ENCODE assay signal across 30 cellular contexts in the genomic region with DNA sequence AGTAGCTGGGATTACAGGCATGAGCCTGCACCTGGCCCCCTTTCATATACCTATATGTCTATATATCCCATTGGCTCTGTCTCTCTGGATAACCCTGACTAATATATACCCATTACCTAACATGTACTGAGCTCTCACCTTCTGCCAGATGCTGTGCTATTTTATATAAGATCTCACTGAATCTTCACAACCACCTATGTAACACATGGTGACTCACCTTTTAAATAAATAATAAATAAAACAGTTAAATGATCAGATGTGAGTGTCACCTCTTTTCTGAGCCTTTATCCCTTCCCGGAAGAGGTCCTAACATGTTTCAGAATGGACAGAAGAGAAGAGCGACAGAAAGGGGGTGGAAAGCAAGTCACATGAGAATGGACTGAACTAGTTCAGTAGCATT.
"Had no signal": no experiment of that assay in that cellular context is flagged by ENCODE, and none has a peak within 500 bp of the region (broad histone marks: within the 10 kb centered on the region; RNA-seq: fewer than 3 reads in every experiment).

No MANE protein-coding gene starts in this region.

- H3K36me3 Mint-ChIP-seq: activated naive CD4-positive, alpha-beta T cell treated with anti-CD3 and anti-CD28 coated beads, Interleukin-2, amount 50 U/mL, for 24 hours; activated naive CD8-positive, alpha-beta T cell treated with anti-CD3 and anti-CD28 coated beads, Interleukin-2, amount 10 ng/mL, durations not matched to agents 7 days and 5 days had no signal

- H3K27ac ChIP-seq: ascending aorta, PC-9, SJCRH30, SK-N-MC, WERI-Rb-1 had no signal

- ATAC-seq: activated T-cell treated with anti-CD3 and anti-CD28 coated beads, Interleukin-2, amount 50 U/mL, for 72 hours; activated T-helper 17 cell treated with anti-CD3 and anti-CD28 coated beads, Interleukin-2, amount 50 U/mL, for 72 hours had no signal

- H3K4me3 ChIP-seq: ascending aorta, PC-9, SJCRH30, SK-N-MC had no signal

- H3K27ac Mint-ChIP-seq: activated CD4-positive, alpha-beta memory T cell treated with anti-CD3 and anti-CD28 coated beads, Interleukin-2, amount 10 ng/mL, durations not matched to agents 7 days and 5 days; activated naive CD4-positive, alpha-beta T cell treated with anti-CD3 and anti-CD28 coated beads, Interleukin-2, amount 50 U/mL, for 24 hours; activated naive CD8-positive, alpha-beta T cell treated with anti-CD3 and anti-CD28 coated beads, Interleukin-2, amount 10 ng/mL, durations not matched to agents 7 days and 5 days; activated T-cell treated with anti-CD3 and anti-CD28 coated beads, Interleukin-2, amount 50 U/mL, for 72 hours; activated T-helper 17 cell treated with anti-CD3 and anti-CD28 coated beads, Interleukin-2, amount 50 U/mL, for 72 hours had no signal

- H3K4me3 Mint-ChIP-seq: activated CD4-positive, alpha-beta memory T cell treated with anti-CD3 and anti-CD28 coated beads, Interleukin-2, amount 10 ng/mL, durations not matched to agents 7 days and 5 days; activated naive CD4-positive, alpha-beta T cell treated with anti-CD3 and anti-CD28 coated beads, Interleukin-2, amount 50 U/mL, for 24 hours; activated naive CD8-positive, alpha-beta T cell treated with anti-CD3 and anti-CD28 coated beads, Interleukin-2, amount 10 ng/mL, durations not matched to agents 7 days and 5 days; activated T-cell treated with anti-CD3 and anti-CD28 coated beads, Interleukin-2, amount 50 U/mL, for 72 hours; activated T-helper 17 cell treated with anti-CD3 and anti-CD28 coated beads, Interleukin-2, amount 50 U/mL, for 72 hours had no signal

- H3K27me3 ChIP-seq: ascending aorta, SJCRH30 had no signal

- H3K4me1 ChIP-seq: ascending aorta, SJCRH30 had no signal

- H3K36me3 ChIP-seq: ascending aorta, SJCRH30 had no signal

- H3K4me1 Mint-ChIP-seq: activated CD4-positive, alpha-beta memory T cell treated with anti-CD3 and anti-CD28 coated beads, Interleukin-2, amount 10 ng/mL, durations not matched to agents 7 days and 5 days; activated naive CD4-positive, alpha-beta T cell treated with anti-CD3 and anti-CD28 coated beads, Interleukin-2, amount 50 U/mL, for 24 hours; activated naive CD8-positive, alpha-beta T cell treated with anti-CD3 and anti-CD28 coated beads, Interleukin-2, amount 10 ng/mL, durations not matched to agents 7 days and 5 days; activated T-helper 17 cell treated with anti-CD3 and anti-CD28 coated beads, Interleukin-2, amount 50 U/mL, for 72 hours had no signal

- DNase-seq: activated CD4-positive, alpha-beta memory T cell treated with anti-CD3 and anti-CD28 coated beads, Interleukin-2, amount 10 ng/mL, durations not matched to agents 7 days and 5 days; activated CD4-positive, alpha-beta T cell treated with anti-CD3 and anti-CD28 coated beads for 1 hour; activated CD4-positive, alpha-beta T cell treated with anti-CD3 and anti-CD28 coated beads for 48 hours; activated CD4-positive, CD25-positive, alpha-beta regulatory T cell; activated CD8-positive, alpha-beta memory T cell treated with anti-CD3 and anti-CD28 coated beads for 24 hours; activated effector memory CD4-positive, alpha-beta T cell treated with anti-CD3 and anti-CD28 coated beads, Interleukin-2, amount 50 U/mL, for 16 hours; activated naive CD4-positive, alpha-beta T cell treated with Interleukin-2 at 50 U/mL for 16 hours; activated naive CD8-positive, alpha-beta T cell treated with anti-CD3 and anti-CD28 coated beads, Interleukin-2, amount 10 ng/mL, durations not matched to agents 7 days and 5 days; activated T-cell treated with anti-CD3 and anti-CD28 coated beads, Interleukin-2, amount 50 U/mL, for 1 hour; activated T-cell treated with anti-CD3 and anti-CD28 coated beads, Interleukin-2, amount 50 U/mL, for 72 hours; amygdala; caudate nucleus; cerebellar nuclear complex; NCI-H1105; NCI-H1417 treated with DMSO at 0.1 percent for 48 hours; NCI-H187 treated with DMSO at 0.1 percent for 48 hours; NCI-H2081; NCI-H345; NCI-H526; NCI-H748 treated with DMSO at 0.1 percent for 48 hours; NK-92 treated with Interleukin-12 subunit alpha and Interleukin-12 subunit beta, amount 100 ng/mL, for 24 hours; PC-9; SHP77; SJCRH30; T1000; WERI-Rb-1 had no signal

- H3K9me3 Mint-ChIP-seq: activated CD4-positive, alpha-beta memory T cell treated with anti-CD3 and anti-CD28 coated beads, Interleukin-2, amount 10 ng/mL, durations not matched to agents 7 days and 5 days; activated naive CD4-positive, alpha-beta T cell treated with anti-CD3 and anti-CD28 coated beads, Interleukin-2, amount 50 U/mL, for 24 hours; activated naive CD8-positive, alpha-beta T cell treated with anti-CD3 and anti-CD28 coated beads, Interleukin-2, amount 10 ng/mL, durations not matched to agents 7 days and 5 days had no signal

- H3K9me3 ChIP-seq: ascending aorta, SJCRH30 had no signal
